Comparison of ENCODE assay signal across 15 cellular contexts in genomic region chr2:156800781-156801366, GRCh38.
DNase-seq lines count a peak whose midpoint lies in the region; ATAC-seq and TF ChIP-seq lines count a peak whose summit lies in the region.
"Had no signal": no experiment of that assay in that cellular context is flagged by ENCODE, and none has a peak within 500 bp of the region (broad histone marks: within the 10 kb centered on the region; RNA-seq: fewer than 3 reads in every experiment).

No MANE protein-coding gene starts in this region.

- peak; percentile 40 for DNase-seq in NCI-H1436 treated with DMSO at 0.1 percent for 48 hours (lab: John Stamatoyannopoulos, UW)
- no peak for DNase-seq in NCI-H1436 (lab: John Stamatoyannopoulos, UW)
- DNase-seq in NCI-H82 (lab: John Stamatoyannopoulos, UW), result peak; percentile 89
- peak; percentile 49 for DNase-seq in epithelial cell of esophagus (ENCODE audit: low read depth)
- DNase-seq in islet precursor cell, result no peak
- DNase-seq: activated CD4-positive, alpha-beta T cell treated with anti-CD3 and anti-CD28 coated beads for 1 hour; CD8-positive, alpha-beta T cell; NCI-H510A; small intestine; stimulated activated naive CD4-positive, alpha-beta T cell; T-helper 2 cell had no signal

- H3K27ac ChIP-seq in skeletal muscle tissue (ENCODE audit: low read depth, low read length), result no peak overlapping the region

- peak overlapping the region in 2 of 3 donors; percentile 29 to 52 for H3K9ac ChIP-seq in skeletal muscle tissue (ENCODE audit: low read depth in 1 of 3, low read length in 3 of 3)

- no peaks in the 10 kb centered on the region for H3K27me3 ChIP-seq in skeletal muscle tissue (ENCODE audit: control insufficient read depth in 3 of 3, insufficient read depth in 3 of 3, low read length in 3 of 3)

- no peaks in the 10 kb centered on the region for H3K4me1 ChIP-seq in skeletal muscle tissue (ENCODE audit: control insufficient read depth in 3 of 3, insufficient read depth in 3 of 3, low read length in 3 of 3)

- no peak for ATAC-seq in GM21786 (IDR thresholded peaks at IDR 0.05; ENCODE audit: unreplicated experiment)
- ATAC-seq in HG03442 (IDR thresholded peaks at IDR 0.05; ENCODE audit: unreplicated experiment), result no peak
- ATAC-seq: CD8-positive, alpha-beta T cell; Right ventricle myocardium inferior had no signal

- H3K9me3 ChIP-seq in skeletal muscle tissue (ENCODE audit: control insufficient read depth in 3 of 3, low read length in 3 of 3), result no peaks in the 10 kb centered on the region

- no peak for TF ChIP-seq CTCF in epithelial cell of esophagus (IDR thresholded peaks at IDR 0.05; ENCODE audit: insufficient read depth, low read depth, low read length, missing control alignments)

- H3K36me3 ChIP-seq in skeletal muscle tissue (ENCODE audit: control insufficient read depth in 3 of 3, insufficient read depth in 3 of 3, low read length in 3 of 3), result no peaks in the 10 kb centered on the region

- H3K4me3 ChIP-seq in epithelial cell of esophagus (ENCODE audit: low read length) (no peak overlapping the region), skeletal muscle tissue (ENCODE audit: low read length in 3 of 3) (peak overlapping the region; percentile 4 to 46 (median 24))

Comparison
In these comparisons a context has a peak if more than half of its experiments do, and no peak if none do; other contexts are left out.
1. DNase-seq: peak in NCI-H1436 treated with DMSO at 0.1 percent for 48 hours (single experiment), NCI-H82 (single experiment) and epithelial cell of esophagus (single experiment); none in NCI-H1436 (single experiment) and islet precursor cell (single experiment).